ENCODE assay signal across 26 cellular contexts in the genomic region with DNA sequence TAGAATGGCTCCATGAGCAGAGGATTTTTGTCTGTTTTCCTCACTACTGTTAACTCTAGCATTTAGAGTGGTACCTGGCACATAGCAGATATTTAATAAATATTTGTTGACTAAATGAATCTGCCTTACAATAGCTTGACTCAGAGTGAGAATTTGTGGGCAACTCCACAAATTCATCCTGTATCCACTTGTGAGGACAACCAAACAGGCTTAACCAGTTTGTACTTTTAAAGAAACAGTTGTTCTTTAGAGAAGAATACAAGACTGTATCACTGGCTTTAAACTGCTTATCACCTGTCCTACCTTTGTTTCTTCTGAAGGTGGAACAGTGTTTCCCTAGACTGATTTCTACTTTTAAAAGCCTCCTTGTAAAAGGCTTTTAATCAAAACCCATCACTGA.
DNase-seq lines count a peak whose midpoint lies in the region; ATAC-seq and TF ChIP-seq lines count a peak whose summit lies in the region.
"Had no signal": no experiment of that assay in that cellular context is flagged by ENCODE, and none has a peak within 500 bp of the region (broad histone marks: within the 10 kb centered on the region; RNA-seq: fewer than 3 reads in every experiment).

No MANE protein-coding gene starts in this region.

- H3K36me3 ChIP-seq in mammary epithelial cell (ENCODE audit: insufficient read depth, low read length) (no peaks in the 10 kb centered on the region), breast epithelium (no peaks in the 10 kb centered on the region), PC-3 (ENCODE audit: low read depth, low read length) (no peaks in the 10 kb centered on the region), smooth muscle cell (ENCODE audit: low read depth) (no peaks in the 10 kb centered on the region), stomach (no peaks in the 10 kb centered on the region)
- H3K36me3 ChIP-seq: BLaER1, spleen, thoracic aorta, vagina had no signal

- H3K27ac ChIP-seq in mammary epithelial cell (ENCODE audit: insufficient read depth, low read depth, low read length) (no peak overlapping the region), breast epithelium (no peak overlapping the region), PC-3 (ENCODE audit: low read length) (no peak overlapping the region), smooth muscle cell (ENCODE audit: low read depth) (peak overlapping the region; percentile 39), stomach (no peak overlapping the region)
- H3K27ac ChIP-seq: BLaER1, thoracic aorta, vagina had no signal

- in situ Hi-C loops in mammary epithelial cell (cut with MboI; ENCODE audit: low sequenced_read_pairs in 2 of 2) = no loop called here

- H3K9ac ChIP-seq in mammary epithelial cell (ENCODE audit: insufficient read depth, low read length) = no peak overlapping the region
- no peak overlapping the region for H3K9ac ChIP-seq in PC-3 (ENCODE audit: low read length)
- no peak overlapping the region for H3K9ac ChIP-seq in smooth muscle cell (ENCODE audit: low read depth)
- H3K9ac ChIP-seq: BLaER1 had no signal

- no peak for TF ChIP-seq POLR2A in breast epithelium (IDR thresholded peaks at IDR 0.05)
- TF ChIP-seq POLR2A in stomach (IDR thresholded peaks at IDR 0.05) = no peak

- H3K27me3 ChIP-seq in mammary epithelial cell (ENCODE audit: insufficient read depth, low read length) (no peaks in the 10 kb centered on the region), breast epithelium (no peaks in the 10 kb centered on the region), PC-3 (ENCODE audit: low read length) (no peaks in the 10 kb centered on the region), smooth muscle cell (ENCODE audit: low read depth) (no peaks in the 10 kb centered on the region), stomach (no peaks in the 10 kb centered on the region)
- H3K27me3 ChIP-seq: BLaER1, spleen, vagina had no signal

- no peaks in the 10 kb centered on the region for H4K20me1 ChIP-seq in mammary epithelial cell (ENCODE audit: insufficient read depth, low read length)
- H4K20me1 ChIP-seq in PC-3 (ENCODE audit: low read length) = no peaks in the 10 kb centered on the region
- no peaks in the 10 kb centered on the region for H4K20me1 ChIP-seq in smooth muscle cell (ENCODE audit: low read depth)
- H4K20me1 ChIP-seq: BLaER1 had no signal

- H3K9me3 ChIP-seq in mammary epithelial cell (replicated peaks; ENCODE audit: insufficient read depth, low read length) (no peaks in the 10 kb centered on the region), breast epithelium (no peaks in the 10 kb centered on the region), PC-3 (ENCODE audit: low read length) (no peaks in the 10 kb centered on the region), smooth muscle cell (replicated peaks; ENCODE audit: low read depth) (no peaks in the 10 kb centered on the region), stomach (no peaks in the 10 kb centered on the region)
- H3K9me3 ChIP-seq: BLaER1, Caco-2, spleen, thoracic aorta, vagina had no signal

- TF ChIP-seq CTCF in mammary epithelial cell (conservative IDR thresholded peaks at IDR 0.05 in 1 of 2, IDR thresholded peaks at IDR 0.05 in 1 of 2; ENCODE audit: extremely low read depth in 1 of 2, insufficient read depth in 1 of 2, low read depth in 1 of 2, low read length in 2 of 2) = no peak
- TF ChIP-seq CTCF in breast epithelium (IDR thresholded peaks at IDR 0.05) = no peak
- TF ChIP-seq CTCF in PC-3 (conservative IDR thresholded peaks at IDR 0.05; ENCODE audit: low read depth, low read length) = no peak
- TF ChIP-seq CTCF in smooth muscle cell (IDR thresholded peaks at IDR 0.05; ENCODE audit: borderline replicate concordance, insufficient read depth, poor library complexity, severe bottlenecking) = no peak
- TF ChIP-seq CTCF in stomach (IDR thresholded peaks at IDR 0.05) = no peak

- H3K4me2 ChIP-seq in mammary epithelial cell (ENCODE audit: insufficient read depth, low read depth, low read length) (peak overlapping the region; percentile 20), PC-3 (ENCODE audit: low read length) (0 out of 2 replicates have a peak overlapping the region, but pooled peaks have one; percentile 4), smooth muscle cell (peak overlapping the region; percentile 4)

- CTCF ChIA-PET in mammary epithelial cell (lab: Charles Lee; ENCODE audit: low non-redundant PET) (no interaction called here), PC-3 (lab: Charles Lee) (no interaction called here)

- DNase-seq in mammary epithelial cell = peak; percentile 83
- no peak for DNase-seq in breast epithelium (ENCODE audit: low spot score in 2 of 2)
- peak; percentile 85 for DNase-seq in PC-3
- no peak for DNase-seq in smooth muscle cell (lab: John Stamatoyannopoulos, UW; ENCODE audit: unreplicated experiment)
- DNase-seq in stomach = no peak
- DNase-seq: ACHN; activated CD4-positive, alpha-beta T cell treated with anti-CD3 and anti-CD28 coated beads for 4 hours; activated naive CD8-positive, alpha-beta T cell treated with anti-CD3 and anti-CD28 coated beads for 36 hours; Caco-2; dermis blood vessel endothelial cell; glutamatergic neuron; HFFc6; mesenchymal stem cell; NCI-H1105 treated with DMSO at 0.1 percent for 48 hours; NCI-H2081 treated with DMSO at 0.1 percent for 48 hours; NCI-H446 treated with DMSO at 0.1 percent for 48 hours; retina; spleen; stimulated activated CD4-positive, alpha-beta T cell treated with anti-CD3 and anti-CD28 coated beads, Interleukin-2, amount 100 ng/mL, for 48 hours had no signal

- ATAC-seq in PC-3 (peak; percentile 60), esophagus mucosa (peak; percentile 93), SK-N-SH treated with all-trans-retinoic acid at 6 μM for 48 hours (no peak), HG03175 (IDR thresholded peaks at IDR 0.05; ENCODE audit: unreplicated experiment) (no peak)
- ATAC-seq: stimulated activated memory B cell treated with anti-CD40 and anti-IgM and Interleukin-4, amounts not matched to agents 10 μg/mL and 1 μg/mL and 100 μg/mL, for 72 hours had no signal

- H3K9me2 ChIP-seq in PC-3 (replicated peaks; ENCODE audit: low read length) = no peaks in the 10 kb centered on the region

- H3K4me1 ChIP-seq in mammary epithelial cell (ENCODE audit: insufficient read depth, low read length) = peaks cover 17% of the 10 kb centered on the region
- H3K4me1 ChIP-seq in breast epithelium = no peaks in the 10 kb centered on the region
- H3K4me1 ChIP-seq in PC-3 (ENCODE audit: insufficient read depth, low read length) = peaks cover 19% of the 10 kb centered on the region
- peaks cover 5% of the 10 kb centered on the region for H3K4me1 ChIP-seq in smooth muscle cell (ENCODE audit: low read depth)
- H3K4me1 ChIP-seq in stomach = peaks cover 0 to 15% (median 0%) of the 10 kb centered on the region in 4 donors

- no peak overlapping the region for H3K4me3 ChIP-seq in mammary epithelial cell (replicated peaks in 1 of 3; ENCODE audit: insufficient read depth in 1 of 3, low read depth in 2 of 3, low read length in 3 of 3)
- H3K4me3 ChIP-seq in breast epithelium = no peak overlapping the region
- no peak overlapping the region for H3K4me3 ChIP-seq in PC-3 (ENCODE audit: low read length)
- H3K4me3 ChIP-seq in smooth muscle cell = no peak overlapping the region
- no peak overlapping the region for H3K4me3 ChIP-seq in stomach
- H3K4me3 ChIP-seq: BLaER1, spleen, thoracic aorta, vagina had no signal

- intact Hi-C loops in mammary epithelial cell (cut with micrococcal nuclease) = loop anchor here (10.0 kb wide), 1 partner anchor 297 kb away; no protein-coding TSS in a partner anchor
- intact Hi-C loops in breast epithelium (cut with DNase I; ENCODE audit: low total_unique reads) = no loop called here
- intact Hi-C loops in PC-3 (cut with micrococcal nuclease) = no loop called here
- intact Hi-C loops in stomach (cut with DNase I; ENCODE audit: low total_unique reads) = no loop called here

- POLR2A ChIA-PET in PC-3 (lab: Charles Lee; ENCODE audit: unreplicated experiment) = no interaction called here

- no peak for TF ChIP-seq EP300 in stomach (IDR thresholded peaks at IDR 0.05)

- BruUV-seq in mammary epithelial cell (replicated peaks; lab: Mats Ljungman, UMichigan) (no TSS peak), PC-3 (replicated peaks; lab: Mats Ljungman, UMichigan) (no TSS peak)

- no peaks in the 10 kb centered on the region for H3K79me2 ChIP-seq in mammary epithelial cell (ENCODE audit: insufficient read depth, low read length)
- H3K79me2 ChIP-seq in PC-3 (ENCODE audit: low read length) = no peaks in the 10 kb centered on the region
- H3K79me2 ChIP-seq in smooth muscle cell (ENCODE audit: low read depth) = no peaks in the 10 kb centered on the region

- H2AFZ ChIP-seq in mammary epithelial cell (ENCODE audit: low read depth, low read length) (no peak overlapping the region), PC-3 (ENCODE audit: low read length) (no peak overlapping the region), smooth muscle cell (ENCODE audit: low read depth) (no peak overlapping the region)

- dilution Hi-C loops in mammary epithelial cell (cut with HindIII; ENCODE audit: low sequenced_read_pairs) = no loop called here

- H3F3A ChIP-seq in PC-3 (ENCODE audit: low read length, unreplicated experiment) (no peaks in the 10 kb centered on the region), smooth muscle cell (ENCODE audit: low read depth) (peaks cover 7% of the 10 kb centered on the region)

TF ChIP-seq in SK-N-SH treated with all-trans-retinoic acid at 6 μM for 48 hours, 23 proteins besides CTCF, POLR2A, EP300 and RAD21:
- TF ChIP-seq SNAI2 (CRISPR knock-in tag; IDR thresholded peaks at IDR 0.05) (no peak), ISL1 (CRISPR knock-in tag; IDR thresholded peaks at IDR 0.05) (no peak), ZC3H10 (CRISPR knock-in tag; IDR thresholded peaks at IDR 0.05) (no peak), ESRRG (CRISPR knock-in tag; IDR thresholded peaks at IDR 0.05) (no peak), ZNF70 (CRISPR knock-in tag; IDR thresholded peaks at IDR 0.05) (no peak), RARB (CRISPR knock-in tag; IDR thresholded peaks at IDR 0.05) (no peak), GLIS3 (CRISPR knock-in tag; IDR thresholded peaks at IDR 0.05) (no peak), ZFP30 (CRISPR knock-in tag; IDR thresholded peaks at IDR 0.05) (no peak)
- TF ChIP-seq, protein P1, sequence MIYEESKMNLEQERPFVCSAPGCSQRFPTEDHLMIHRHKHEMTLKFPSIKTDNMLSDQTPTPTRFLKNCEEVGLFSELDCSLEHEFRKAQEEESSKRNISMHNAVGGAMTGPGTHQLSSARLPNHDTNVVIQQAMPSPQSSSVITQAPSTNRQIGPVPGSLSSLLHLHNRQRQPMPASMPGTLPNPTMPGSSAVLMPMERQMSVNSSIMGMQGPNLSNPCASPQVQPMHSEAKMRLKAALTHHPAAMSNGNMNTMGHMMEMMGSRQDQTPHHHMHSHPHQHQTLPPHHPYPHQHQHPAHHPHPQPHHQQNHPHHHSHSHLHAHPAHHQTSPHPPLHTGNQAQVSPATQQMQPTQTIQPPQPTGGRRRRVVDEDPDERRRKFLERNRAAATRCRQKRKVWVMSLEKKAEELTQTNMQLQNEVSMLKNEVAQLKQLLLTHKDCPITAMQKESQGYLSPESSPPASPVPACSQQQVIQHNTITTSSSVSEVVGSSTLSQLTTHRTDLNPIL (CRISPR knock-in tag; IDR thresholded peaks at IDR 0.05; ENCODE audit: low read depth) = no peak

Comparison
In these comparisons a context has a peak if more than half of its experiments do, and no peak if none do; other contexts are left out.
1. DNase-seq: peak in mammary epithelial cell (single experiment) and PC-3 (single experiment); none in breast epithelium (0 of 2), smooth muscle cell (single experiment) and stomach (single experiment).
2. ATAC-seq: peak in PC-3 (single experiment) and esophagus mucosa (single experiment); none in SK-N-SH treated with all-trans-retinoic acid at 6 μM for 48 hours (single experiment) and HG03175 (single experiment).
3. Peak in every context shown above with its lines, with median percentiles within 50 percentile points of each other: H3K4me2 ChIP-seq.